Comparison of ENCODE assay signal across 9 cellular contexts in the genomic region with DNA sequence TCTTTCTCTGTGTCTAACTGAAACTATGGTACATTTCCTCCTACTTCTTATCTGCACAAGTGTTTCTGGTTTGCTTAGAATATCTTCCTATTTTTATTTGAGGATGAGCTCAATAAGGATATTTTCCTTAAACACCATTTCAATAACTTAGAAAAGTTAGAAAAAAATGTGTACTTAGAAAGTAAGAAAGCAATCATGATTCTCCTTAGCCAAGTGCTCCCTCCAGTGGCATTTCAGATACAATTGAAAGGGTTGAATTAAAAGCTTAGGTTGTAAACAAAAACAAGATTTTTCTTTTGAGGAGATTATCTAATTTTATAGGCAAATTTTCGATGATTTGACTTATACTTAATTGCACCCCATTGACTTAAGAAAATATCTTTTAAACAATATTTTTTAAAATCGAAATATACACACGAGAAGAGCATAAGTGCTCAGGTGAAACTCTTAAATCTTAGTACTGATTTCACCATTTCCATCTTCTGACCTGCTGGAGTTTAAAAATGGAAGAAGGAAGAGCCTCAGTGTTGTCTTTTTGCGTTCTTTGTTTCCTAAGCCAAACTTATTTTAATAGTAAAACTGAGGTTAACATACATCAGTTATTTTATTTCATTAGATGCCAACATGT. TPM values are rescaled to one million over a fixed set of nuclear protein-coding genes. Genes with fewer than 3 reads are reported as not detected.
A peak's percentile ranks its signal among the peaks of the same experiment; 100 is the strongest.
DNase-seq lines count a peak whose midpoint lies in the region; ATAC-seq, FAIRE-seq and TF ChIP-seq lines count a peak whose summit lies in the region.
"Had no signal": no experiment of that assay in that cellular context is flagged by ENCODE, and none has a peak within 500 bp of the region (broad histone marks: within the 10 kb centered on the region; RNA-seq: fewer than 3 reads in every experiment).

No MANE protein-coding gene starts in this region.

- no peaks in the 10 kb centered on the region for H3K27me3 ChIP-seq in CD8-positive, alpha-beta T cell (ENCODE audit: insufficient read depth, low read length)
- H3K27me3 ChIP-seq in bronchial epithelial cell (ENCODE audit: control insufficient read depth, insufficient read depth, low read length) (no peaks in the 10 kb centered on the region), lung (ENCODE audit: control insufficient read depth, insufficient read depth) (no peaks in the 10 kb centered on the region)

- TF ChIP-seq POLR2A in lower leg skin (IDR thresholded peaks at IDR 0.05) = no peak

- H3K27ac ChIP-seq in CD8-positive, alpha-beta T cell (ENCODE audit: low read depth, low read length) = no peak overlapping the region
- no peak overlapping the region for H3K27ac ChIP-seq in lung (ENCODE audit: low read depth in 1 of 2, low read length in 1 of 2)
- H3K27ac ChIP-seq: neutrophil had no signal

- FAIRE-seq in bronchial epithelial cell (lab: Jason Lieb, UNC) = no peak

- ATAC-seq in CD8-positive, alpha-beta T cell = no peak
- ATAC-seq in lung (ENCODE audit: insufficient read depth, low FRiP score) = no peak
- no peak for ATAC-seq in stimulated activated memory B cell treated with anti-CD40 and anti-IgM and Interleukin-4, amounts not matched to agents 10 μg/mL and 1 μg/mL and 100 μg/mL, for 72 hours

- WGBS in lung, 2 donors = 17 to 25% methylated on average over 4 of the region's 4 CpGs
- 7 to 16% methylated on average over 4 of the region's 4 CpGs for WGBS in lower leg skin, 2 donors

- H3K4me1 Mint-ChIP-seq in CD8-positive, alpha-beta T cell (ENCODE audit: low read depth) = no peaks in the 10 kb centered on the region
- no peaks in the 10 kb centered on the region for H3K4me1 Mint-ChIP-seq in stimulated activated memory B cell treated with anti-CD40 and anti-IgM and Interleukin-4, amounts not matched to agents 10 μg/mL and 1 μg/mL and 100 μg/mL, for 72 hours

- H3K27ac Mint-ChIP-seq in CD8-positive, alpha-beta T cell = no peak overlapping the region
- no peak overlapping the region for H3K27ac Mint-ChIP-seq in stimulated activated memory B cell treated with anti-CD40 and anti-IgM and Interleukin-4, amounts not matched to agents 10 μg/mL and 1 μg/mL and 100 μg/mL, for 72 hours

- no peaks in the 10 kb centered on the region for H3K4me1 ChIP-seq in CD8-positive, alpha-beta T cell (ENCODE audit: insufficient read depth, low read length)
- H3K4me1 ChIP-seq in lung (ENCODE audit: control insufficient read depth in 2 of 2, insufficient read depth in 2 of 2, low read length in 2 of 2) = no peaks in the 10 kb centered on the region

- no peaks in the 10 kb centered on the region for H3K36me3 Mint-ChIP-seq in CD8-positive, alpha-beta T cell
- no peaks in the 10 kb centered on the region for H3K36me3 Mint-ChIP-seq in stimulated activated memory B cell treated with anti-CD40 and anti-IgM and Interleukin-4, amounts not matched to agents 10 μg/mL and 1 μg/mL and 100 μg/mL, for 72 hours

- no peaks in the 10 kb centered on the region for H3K36me3 ChIP-seq in CD8-positive, alpha-beta T cell (ENCODE audit: insufficient read depth, low read length)
- H3K36me3 ChIP-seq in bronchial epithelial cell (ENCODE audit: control insufficient read depth, insufficient read depth, low read length) (no peaks in the 10 kb centered on the region), lung (ENCODE audit: control insufficient read depth in 2 of 2, insufficient read depth in 2 of 2, low read length in 2 of 2) (no peaks in the 10 kb centered on the region)
- H3K36me3 ChIP-seq: neutrophil had no signal

- POLR2A ChIA-PET in CD8-positive, alpha-beta T cell (lab: Charles Lee) = interaction anchor here (0.8 to 1.2 kb wide), 3 partner anchors 11 to 260 kb away, joined by 3 to 4 read pairs (median 3); no protein-coding TSS in a partner anchor

- TF ChIP-seq CTCF in CD8-positive, alpha-beta T cell (IDR thresholded peaks at IDR 0.05) = peak; percentile 74
- TF ChIP-seq CTCF in bronchial epithelial cell (IDR thresholded peaks at IDR 0.05; ENCODE audit: insufficient read depth, low read length, severe bottlenecking) = peak; percentile 28
- TF ChIP-seq CTCF in lung (IDR thresholded peaks at IDR 0.05; ENCODE audit: control extremely low read depth, extremely low read depth) = peak; percentile 25
- TF ChIP-seq CTCF in lower leg skin (IDR thresholded peaks at IDR 0.05) = no peak

- no peaks in the 10 kb centered on the region for H3K9me3 Mint-ChIP-seq in CD8-positive, alpha-beta T cell
- H3K9me3 Mint-ChIP-seq in stimulated activated memory B cell treated with anti-CD40 and anti-IgM and Interleukin-4, amounts not matched to agents 10 μg/mL and 1 μg/mL and 100 μg/mL, for 72 hours = no peaks in the 10 kb centered on the region

- peaks cover 7% of the 10 kb centered on the region for H3K27me3 Mint-ChIP-seq in CD8-positive, alpha-beta T cell (ENCODE audit: low read depth)
- H3K27me3 Mint-ChIP-seq in stimulated activated memory B cell treated with anti-CD40 and anti-IgM and Interleukin-4, amounts not matched to agents 10 μg/mL and 1 μg/mL and 100 μg/mL, for 72 hours = no peaks in the 10 kb centered on the region

- no peak overlapping the region for H3K4me3 Mint-ChIP-seq in CD8-positive, alpha-beta T cell
- no peak overlapping the region for H3K4me3 Mint-ChIP-seq in stimulated activated memory B cell treated with anti-CD40 and anti-IgM and Interleukin-4, amounts not matched to agents 10 μg/mL and 1 μg/mL and 100 μg/mL, for 72 hours

- CTCF ChIA-PET in CD8-positive, alpha-beta T cell (lab: Charles Lee) = interaction anchor here (0.7 to 2.4 kb wide), 42 partner anchors 8 to 1582 kb away, joined by 3 to 64 read pairs (median 4); a partner anchor contains a TSS

- H3K9me3 ChIP-seq in CD8-positive, alpha-beta T cell (ENCODE audit: low read length) = no peaks in the 10 kb centered on the region
- H3K9me3 ChIP-seq in lung (ENCODE audit: control insufficient read depth in 2 of 2, insufficient read depth in 1 of 2, low read length in 1 of 2) = no peaks in the 10 kb centered on the region
- H3K9me3 ChIP-seq: neutrophil had no signal

- intact Hi-C loops in CD8-positive, alpha-beta T cell (cut with DNase I, micrococcal nuclease) = loop anchor here (1.0 to 10.0 kb wide), 7 partner anchors 50 to 1498 kb away; a partner anchor contains a TSS
- intact Hi-C loops in posterior vena cava (cut with DNase I) (loop anchor here in 1 of 2 donors (5.0 kb wide), 1 partner anchor 145 kb away; no protein-coding TSS in a partner anchor), lower leg skin (cut with DNase I; ENCODE audit: low total_unique reads) (loop anchor here (5.0 kb wide), 1 partner anchor 145 kb away; no protein-coding TSS in a partner anchor)

- DNase-seq in CD8-positive, alpha-beta T cell = peak in 3 of 7 experiments; percentile 22 to 41 (median 34)
- peak; percentile 70 for DNase-seq in H4 (ENCODE audit: low spot score)
- peak; percentile 42 for DNase-seq in NCI-H748 treated with DMSO at 0.1 percent for 48 hours (lab: John Stamatoyannopoulos, UW)
- DNase-seq in bronchial epithelial cell (ENCODE audit: low read depth) = peak; percentile 74
- DNase-seq in lung (ENCODE audit: low spot score) = no peak
- DNase-seq in posterior vena cava (ENCODE audit: low spot score) = no peak
- DNase-seq in lower leg skin (ENCODE audit: low spot score in 2 of 2) = no peak

- no peak overlapping the region for H3K4me3 ChIP-seq in CD8-positive, alpha-beta T cell (ENCODE audit: low read depth, low read length)
- H3K4me3 ChIP-seq in bronchial epithelial cell (ENCODE audit: low read depth, low read length) = no peak overlapping the region
- H3K4me3 ChIP-seq in lung = no peak overlapping the region
- H3K4me3 ChIP-seq in lower leg skin (ENCODE audit: low read depth, poor library complexity, severe bottlenecking) = no peak overlapping the region

RNA-seq across cellular contexts. Expression of a gene that starts 26.9 kb away (rescaled TPM):
- not detected for total RNA-seq in CD8-positive, alpha-beta T cell
- total RNA-seq in H4 (2014; rRNA removed; shearing (Covaris generic)) = not detected in 2 replicates
- total RNA-seq in bronchial epithelial cell (not detected in 2 replicates), lung (under 1 TPM; 0.14 to 0.55 TPM), posterior vena cava (not detected), lower leg skin (not detected)
- polyA plus RNA-seq in lung = under 1 TPM; 0.37 to 0.38 TPM

RNA-seq across cellular contexts. Expression of a gene that starts 50.8 kb away (rescaled TPM):
- 1 to 10 TPM; 4.4 to 5.9 TPM for total RNA-seq in CD8-positive, alpha-beta T cell
- 8.6 and 10.6 TPM in 2 replicates for total RNA-seq in H4 (2014; rRNA removed; shearing (Covaris generic))
- 53.2 and 66.3 TPM in 2 replicates for total RNA-seq in bronchial epithelial cell
- total RNA-seq in lung = 100 to 1,000 TPM; 516 to 527 TPM
- polyA plus RNA-seq in lung = 100 to 1,000 TPM; 408 to 853 TPM
- 10 to 100 TPM; 39.8 to 46.7 TPM for total RNA-seq in posterior vena cava
- 100 to 1,000 TPM; 106 to 290 (median 173) TPM for total RNA-seq in lower leg skin

Comparison
In these comparisons a context has a peak if more than half of its experiments do, and no peak if none do; other contexts are left out.
1. DNase-seq: peak in H4 (single experiment), NCI-H748 treated with DMSO at 0.1 percent for 48 hours (single experiment) and bronchial epithelial cell (single experiment); none in lung (single experiment), posterior vena cava (single experiment) and lower leg skin (0 of 2).
2. CTCF ChIP-seq: peak in CD8-positive, alpha-beta T cell (single experiment), bronchial epithelial cell (single experiment) and lung (single experiment); none in lower leg skin (0 of 3).